ENCODE assay signal across 10 cellular contexts in genomic region chr5:40404613-40405012, GRCh38.
DNase-seq lines count a peak whose midpoint lies in the region; ATAC-seq and TF ChIP-seq lines count a peak whose summit lies in the region.
"Had no signal": no experiment of that assay in that cellular context is flagged by ENCODE, and none has a peak within 500 bp of the region (broad histone marks: within the 10 kb centered on the region; RNA-seq: fewer than 3 reads in every experiment).

No MANE protein-coding gene starts in this region.

- peaks cover 68% of the 10 kb centered on the region for H3K4me1 Mint-ChIP-seq in CD4-positive, alpha-beta T cell (ENCODE audit: low read depth)
- H3K4me1 Mint-ChIP-seq in activated naive CD8-positive, alpha-beta T cell treated with anti-CD3 and anti-CD28 coated beads for 36 hours: peaks cover 69% of the 10 kb centered on the region

- H3K9me3 Mint-ChIP-seq in CD4-positive, alpha-beta T cell: peaks cover 5% of the 10 kb centered on the region
- H3K9me3 Mint-ChIP-seq in activated naive CD8-positive, alpha-beta T cell treated with anti-CD3 and anti-CD28 coated beads for 36 hours: peaks cover 21% of the 10 kb centered on the region

- no peaks in the 10 kb centered on the region for H3K27me3 Mint-ChIP-seq in CD4-positive, alpha-beta T cell
- no peaks in the 10 kb centered on the region for H3K27me3 Mint-ChIP-seq in activated naive CD8-positive, alpha-beta T cell treated with anti-CD3 and anti-CD28 coated beads for 36 hours

- peaks cover 3% of the 10 kb centered on the region for H3K4me1 ChIP-seq in right cardiac atrium (ENCODE audit: control insufficient read depth, insufficient read depth, low read length)

- CTCF ChIA-PET in CD4-positive, alpha-beta T cell (lab: Charles Lee): no interaction called here
- CTCF ChIA-PET in GM10248 (lab: Yijun Ruan, JAX): interaction anchor here (1.5 to 2.9 kb wide), 2 partner anchors 21 to 27 kb away, joined by 5 to 9 read pairs; no protein-coding TSS in a partner anchor

- H3K4me3 Mint-ChIP-seq in CD4-positive, alpha-beta T cell: peak overlapping the region; percentile 49
- peak overlapping the region; percentile 15 for H3K4me3 Mint-ChIP-seq in activated naive CD8-positive, alpha-beta T cell treated with anti-CD3 and anti-CD28 coated beads for 36 hours

- DNase-seq in CD4-positive, alpha-beta T cell: no peak
- no peak for DNase-seq in activated naive CD8-positive, alpha-beta T cell treated with anti-CD3 and anti-CD28 coated beads for 36 hours
- DNase-seq in cortex of kidney (lab: John Stamatoyannopoulos, UW): no peak
- no peak for DNase-seq in right cardiac atrium
- no peak for DNase-seq in GM10266 (ENCODE audit: extremely low spot score)
- DNase-seq in GM10248 (ENCODE audit: extremely low spot score): no peak
- DNase-seq: NCI-H2081 treated with DMSO at 0.1 percent for 48 hours had no signal

- H3K36me3 Mint-ChIP-seq in CD4-positive, alpha-beta T cell (ENCODE audit: low read depth): peaks cover 4% of the 10 kb centered on the region
- H3K36me3 Mint-ChIP-seq in activated naive CD8-positive, alpha-beta T cell treated with anti-CD3 and anti-CD28 coated beads for 36 hours: peaks cover 37% of the 10 kb centered on the region

- peak overlapping the region; percentile 74 for H3K27ac ChIP-seq in CD4-positive, alpha-beta T cell (ENCODE audit: low read depth, low read length)
- H3K27ac ChIP-seq in right cardiac atrium (ENCODE audit: low read length): no peak overlapping the region
- H3K27ac ChIP-seq: hepatocyte had no signal

- H3K4me3 ChIP-seq in right cardiac atrium (ENCODE audit: low read length): no peak overlapping the region
- H3K4me3 ChIP-seq: hepatocyte had no signal

- no peak for TF ChIP-seq CTCF in CD4-positive, alpha-beta T cell (IDR thresholded peaks at IDR 0.05)
- TF ChIP-seq CTCF in GM10266 (IDR thresholded peaks at IDR 0.05; ENCODE audit: control insufficient read depth, insufficient read depth, low read depth, missing control alignments) (no peak), GM10248 (IDR thresholded peaks at IDR 0.05; ENCODE audit: control extremely low read depth, extremely low read depth, low read depth, missing control alignments) (no peak)

- H3K27ac Mint-ChIP-seq in CD4-positive, alpha-beta T cell: peak overlapping the region; percentile 87
- H3K27ac Mint-ChIP-seq in activated naive CD8-positive, alpha-beta T cell treated with anti-CD3 and anti-CD28 coated beads for 36 hours: peak overlapping the region; percentile 99

- H3K9me3 ChIP-seq in CD4-positive, alpha-beta T cell (ENCODE audit: control insufficient read depth, low read length): no peaks in the 10 kb centered on the region
- H3K9me3 ChIP-seq in right cardiac atrium (ENCODE audit: control insufficient read depth, low read length): peaks cover 7% of the 10 kb centered on the region

- peak; percentile 58 for ATAC-seq in CD4-positive, alpha-beta T cell (ENCODE audit: poor library complexity)
- ATAC-seq in GM19455 (IDR thresholded peaks at IDR 0.05; ENCODE audit: unreplicated experiment): peak; percentile 59
- peak; percentile 71 for ATAC-seq in HG03196 (IDR thresholded peaks at IDR 0.05; ENCODE audit: unreplicated experiment)
- ATAC-seq in right cardiac atrium: no peak

- POLR2A ChIA-PET in CD4-positive, alpha-beta T cell (lab: Charles Lee): interaction anchor here (1.0 to 1.7 kb wide), 2 partner anchors 37 to 282 kb away, joined by 3 to 4 read pairs; no protein-coding TSS in a partner anchor
- POLR2A ChIA-PET in GM10248 (lab: Yijun Ruan, JAX): no interaction called here

- intact Hi-C loops in CD4-positive, alpha-beta T cell (cut with DNase I, micrococcal nuclease): loop anchor here in 1 of 2 experiments (10.0 kb wide), 1 partner anchor 430 kb away; the partner anchor contains the start of gene RPL37
- intact Hi-C loops in right cardiac atrium (cut with DNase I): no loop called here

- H3K27me3 ChIP-seq in CD4-positive, alpha-beta T cell (ENCODE audit: control insufficient read depth, insufficient read depth, low read length): no peaks in the 10 kb centered on the region
- no peaks in the 10 kb centered on the region for H3K27me3 ChIP-seq in right cardiac atrium (ENCODE audit: control insufficient read depth, insufficient read depth)
- H3K27me3 ChIP-seq: hepatocyte had no signal

Comparison
In these comparisons a context has a peak if more than half of its experiments do, and no peak if none do; other contexts are left out.
1. ATAC-seq: peak in CD4-positive, alpha-beta T cell (single experiment), GM19455 (single experiment) and HG03196 (single experiment); none in right cardiac atrium (0 of 2).